19 cellular contexts compared by ENCODE assay signal in the genomic region with DNA sequence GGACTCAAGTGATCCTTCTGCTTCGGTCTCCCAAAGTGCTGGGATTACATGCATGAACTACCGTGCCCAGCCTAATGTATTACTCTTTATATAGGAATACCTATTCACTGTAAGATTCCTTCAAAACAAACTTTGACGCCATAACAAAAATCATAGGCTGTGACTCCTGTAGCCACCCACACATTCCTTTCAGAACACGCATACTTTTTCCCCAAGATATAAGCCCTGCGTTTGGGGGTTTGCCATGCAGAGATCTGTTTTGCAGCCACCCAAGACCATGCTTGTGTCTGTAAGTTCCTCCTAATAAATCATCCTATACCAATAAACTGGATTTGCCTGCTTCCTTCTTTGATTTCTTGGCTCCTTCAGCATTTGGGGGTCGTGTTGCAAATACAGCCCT. TPM values are rescaled to one million over a fixed set of nuclear protein-coding genes. Genes with fewer than 3 reads are reported as not detected.
DNase-seq lines count a peak whose midpoint lies in the region; ATAC-seq, FAIRE-seq and TF ChIP-seq lines count a peak whose summit lies in the region.
"Had no signal": no experiment of that assay in that cellular context is flagged by ENCODE, and none has a peak within 500 bp of the region (broad histone marks: within the 10 kb centered on the region; RNA-seq: fewer than 3 reads in every experiment).

No MANE protein-coding gene starts in this region.

- H3K4me1 Mint-ChIP-seq in astrocyte (ENCODE audit: low read depth, unreplicated experiment) (peaks cover 2% of the 10 kb centered on the region), immature natural killer cell (no peaks in the 10 kb centered on the region)

- ATAC-seq in HG02610 (IDR thresholded peaks at IDR 0.05; ENCODE audit: unreplicated experiment): no peak

- peak overlapping the region; percentile 54 for H3K9ac ChIP-seq in astrocyte (ENCODE audit: low read length)

- POLR2A ChIA-PET in AG04449 (lab: Yijun Ruan, JAX): no interaction called here

- H3K9me3 Mint-ChIP-seq in astrocyte (ENCODE audit: unreplicated experiment) (no peaks in the 10 kb centered on the region), immature natural killer cell (no peaks in the 10 kb centered on the region)
- H3K9me3 Mint-ChIP-seq: CD8-positive, alpha-beta memory T cell; neural crest cell; T-helper 2 cell treated with Interferon-gamma antibody and Interleukin-4, amounts not matched to agents 5 μg/mL and 100 μg/mL, for 36 hours had no signal

- no peak overlapping the region for H2AFZ ChIP-seq in astrocyte (ENCODE audit: low read depth, low read length)

- no peaks in the 10 kb centered on the region for H4K20me1 ChIP-seq in astrocyte (ENCODE audit: insufficient read depth, low read length)

- peaks cover 12% of the 10 kb centered on the region for H3K4me1 ChIP-seq in astrocyte (ENCODE audit: insufficient read depth, low read length)
- H3K4me1 ChIP-seq: SJCRH30 had no signal

- H3K27ac ChIP-seq in astrocyte (ENCODE audit: low read depth, low read length): peak overlapping the region; percentile 82
- H3K27ac ChIP-seq: SJCRH30, tibial nerve had no signal

- H3K27ac Mint-ChIP-seq in astrocyte (ENCODE audit: unreplicated experiment) (no peak overlapping the region), immature natural killer cell (no peak overlapping the region)
- H3K27ac Mint-ChIP-seq: T-helper 2 cell treated with Interferon-gamma antibody and Interleukin-4, amounts not matched to agents 5 μg/mL and 100 μg/mL, for 36 hours had no signal

- peak overlapping the region; percentile 69 for H3K4me2 ChIP-seq in astrocyte (ENCODE audit: low read length)

- H3K9me3 ChIP-seq in astrocyte (ENCODE audit: insufficient read depth, low read depth, low read length): no peaks in the 10 kb centered on the region
- H3K9me3 ChIP-seq: SJCRH30, tibial nerve had no signal

- H3K36me3 Mint-ChIP-seq in astrocyte (ENCODE audit: low read depth, unreplicated experiment) (peaks cover 7% of the 10 kb centered on the region), immature natural killer cell (peaks cover 17 to 57% (median 21%) of the 10 kb centered on the region in 3 donors)

- no peak overlapping the region for H3K4me3 Mint-ChIP-seq in astrocyte (ENCODE audit: unreplicated experiment)
- no peak overlapping the region for H3K4me3 Mint-ChIP-seq in immature natural killer cell
- H3K4me3 Mint-ChIP-seq: CD8-positive, alpha-beta memory T cell; neural crest cell; T-helper 2 cell treated with Interferon-gamma antibody and Interleukin-4, amounts not matched to agents 5 μg/mL and 100 μg/mL, for 36 hours had no signal

- no peak for FAIRE-seq in astrocyte (lab: Jason Lieb, UNC)
- FAIRE-seq: bronchial epithelial cell had no signal

- H3K79me2 ChIP-seq in astrocyte (ENCODE audit: insufficient read depth, low read length): no peaks in the 10 kb centered on the region

- DNase-seq in AG04449 (ENCODE audit: low read depth, low spot score) (peak; percentile 24), astrocyte (ENCODE audit: low read depth) (peak; percentile 97), fibroblast of pulmonary artery (ENCODE audit: low read depth) (peak; percentile 95), retinal pigment epithelial cell (ENCODE audit: low read depth) (peak; percentile 95), SHP77 treated with DMSO at 0.1 percent for 48 hours (lab: John Stamatoyannopoulos, UW) (no peak), C1 segment of cervical spinal cord (lab: John Stamatoyannopoulos, UW) (no peak), immature natural killer cell (no peak)
- DNase-seq: ACHN; activated CD8-positive, alpha-beta memory T cell treated with anti-CD3 and anti-CD28 coated beads, Interleukin-2, amount 50 U/mL, for 4 hours; activated naive CD4-positive, alpha-beta T cell treated with Interleukin-2 at 50 U/mL for 16 hours; CD8-positive, alpha-beta memory T cell; effector memory CD4-positive, alpha-beta T cell; NCI-H510A treated with DMSO at 0.1 percent for 48 hours; SJCRH30 had no signal

- TF ChIP-seq CTCF in AG04449 (IDR thresholded peaks at IDR 0.05; ENCODE audit: insufficient read depth, low read length, missing control alignments): no peak
- TF ChIP-seq CTCF in astrocyte (IDR thresholded peaks at IDR 0.05; ENCODE audit: insufficient read depth, low read depth, low read length): no peak
- TF ChIP-seq CTCF in fibroblast of pulmonary artery (IDR thresholded peaks at IDR 0.05; ENCODE audit: low read length, missing control alignments): no peak
- no peak for TF ChIP-seq CTCF in retinal pigment epithelial cell (conservative IDR thresholded peaks at IDR 0.05; ENCODE audit: low read depth, low read length)

- H3K27me3 Mint-ChIP-seq in astrocyte (ENCODE audit: low read depth, unreplicated experiment) (no peaks in the 10 kb centered on the region), immature natural killer cell (ENCODE audit: low read depth in 3 of 3) (no peaks in the 10 kb centered on the region)
- H3K27me3 Mint-ChIP-seq: CD8-positive, alpha-beta memory T cell had no signal

- H3K27me3 ChIP-seq in astrocyte (ENCODE audit: insufficient read depth, low read length): no peaks in the 10 kb centered on the region
- H3K27me3 ChIP-seq: SJCRH30, tibial nerve had no signal

- no peak overlapping the region for H3K4me3 ChIP-seq in AG04449 (ENCODE audit: low read depth, low read length)
- no peak overlapping the region for H3K4me3 ChIP-seq in astrocyte (ENCODE audit: insufficient read depth, low read depth, low read length)
- no peak overlapping the region for H3K4me3 ChIP-seq in fibroblast of pulmonary artery (replicated peaks; ENCODE audit: low read depth, low read length)
- H3K4me3 ChIP-seq in retinal pigment epithelial cell (ENCODE audit: low read length): no peak overlapping the region
- H3K4me3 ChIP-seq: SJCRH30, tibial nerve had no signal

- CTCF ChIA-PET in AG04449 (lab: Yijun Ruan, JAX): interaction anchor here (6.4 kb wide), 1 partner anchor 14 kb away, joined by 66 read pairs; no protein-coding TSS in a partner anchor

- H3K36me3 ChIP-seq in astrocyte (ENCODE audit: insufficient read depth, low read length): peaks cover 3% of the 10 kb centered on the region

RNA-seq across cellular contexts. Expression of a gene that starts 43.4 kb away (rescaled TPM):
- total RNA-seq in astrocyte: 17.2 and 18.6 TPM in 2 replicates
- 10 to 100 TPM in 2 of 3 donors, 1 to 10 TPM in 1; 8.5 to 17.8 (median 10.1) TPM for polyA plus RNA-seq in immature natural killer cell

RNA-seq across cellular contexts. Expression of a gene that starts 46.0 kb away (rescaled TPM):
- total RNA-seq in astrocyte: 7.3 and 9.5 TPM in 2 replicates
- polyA plus RNA-seq in immature natural killer cell: under 1 TPM in 1 of 3 donors, not detected in 2; 0.13 TPM

Comparison
In these comparisons a context has a peak if more than half of its experiments do, and no peak if none do; other contexts are left out.
1. DNase-seq: peak in AG04449 (single experiment), astrocyte (single experiment), fibroblast of pulmonary artery (single experiment) and retinal pigment epithelial cell (single experiment); none in SHP77 treated with DMSO at 0.1 percent for 48 hours (single experiment), C1 segment of cervical spinal cord (0 of 14) and immature natural killer cell (0 of 3).